17 cellular contexts compared by ENCODE assay signal in genomic region chr5:33346534-33346933, GRCh38.
"Had no signal": no experiment of that assay in that cellular context is flagged by ENCODE, and none has a peak within 500 bp of the region (broad histone marks: within the 10 kb centered on the region; RNA-seq: fewer than 3 reads in every experiment).

No MANE protein-coding gene starts in this region.

- H3K4me1 Mint-ChIP-seq: activated CD4-positive, alpha-beta T cell treated with anti-CD3 and anti-CD28 coated beads for 36 hours; activated naive CD8-positive, alpha-beta T cell treated with anti-CD3 and anti-CD28 coated beads, Interleukin-2, amount 50 U/mL, for 24 hours; naive thymus-derived CD4-positive, alpha-beta T cell had no signal

- H3K4me3 ChIP-seq: ascending aorta, lung, stomach, thoracic aorta had no signal

- ATAC-seq: activated CD4-positive, alpha-beta T cell treated with anti-CD3 and anti-CD28 coated beads for 36 hours; activated CD8-positive, alpha-beta T cell treated with anti-CD3 and anti-CD28 coated beads, Interleukin-2, amount 10 ng/mL, durations not matched to agents 7 days and 5 days; activated naive CD8-positive, alpha-beta T cell treated with anti-CD3 and anti-CD28 coated beads, Interleukin-2, amount 50 U/mL, for 24 hours; foreskin keratinocyte; left cardiac atrium; naive thymus-derived CD4-positive, alpha-beta T cell had no signal

- H3K27ac ChIP-seq: ascending aorta, foreskin keratinocyte, neutrophil, stomach, thoracic aorta, WERI-Rb-1 had no signal

- H3K27ac Mint-ChIP-seq: activated CD4-positive, alpha-beta T cell treated with anti-CD3 and anti-CD28 coated beads for 36 hours; activated CD8-positive, alpha-beta T cell treated with anti-CD3 and anti-CD28 coated beads, Interleukin-2, amount 10 ng/mL, durations not matched to agents 7 days and 5 days; activated naive CD8-positive, alpha-beta T cell treated with anti-CD3 and anti-CD28 coated beads, Interleukin-2, amount 50 U/mL, for 24 hours; activated T-helper 1 cell treated with anti-CD3 and anti-CD28 coated beads, Interleukin-12 subunit alpha, Interleukin-12 subunit beta, Interleukin-2, Interleukin-4 antibody, amounts not matched to agents 30 ng/mL and 10 ng/mL and 1 ng/mL, durations not matched to agents 14 hours and 24 hours and 36 hours; naive thymus-derived CD4-positive, alpha-beta T cell had no signal

- H3K9me3 Mint-ChIP-seq: activated naive CD8-positive, alpha-beta T cell treated with anti-CD3 and anti-CD28 coated beads, Interleukin-2, amount 50 U/mL, for 24 hours had no signal

- H3K4me3 Mint-ChIP-seq: activated CD4-positive, alpha-beta T cell treated with anti-CD3 and anti-CD28 coated beads for 36 hours; activated CD8-positive, alpha-beta T cell treated with anti-CD3 and anti-CD28 coated beads, Interleukin-2, amount 10 ng/mL, durations not matched to agents 7 days and 5 days; activated naive CD8-positive, alpha-beta T cell treated with anti-CD3 and anti-CD28 coated beads, Interleukin-2, amount 50 U/mL, for 24 hours; activated T-helper 1 cell treated with anti-CD3 and anti-CD28 coated beads, Interleukin-12 subunit alpha, Interleukin-12 subunit beta, Interleukin-2, Interleukin-4 antibody, amounts not matched to agents 30 ng/mL and 10 ng/mL and 1 ng/mL, durations not matched to agents 14 hours and 24 hours and 36 hours; naive thymus-derived CD4-positive, alpha-beta T cell had no signal

- DNase-seq: activated CD4-positive, alpha-beta T cell treated with anti-CD3 and anti-CD28 coated beads for 36 hours; activated CD8-positive, alpha-beta T cell treated with anti-CD3 and anti-CD28 coated beads, Interleukin-2, amount 10 ng/mL, durations not matched to agents 7 days and 5 days; activated naive CD4-positive, alpha-beta T cell treated with Interleukin-2 at 50 U/mL for 16 hours; activated naive CD8-positive, alpha-beta T cell treated with anti-CD3 and anti-CD28 coated beads, Interleukin-2, amount 50 U/mL, for 24 hours; foreskin keratinocyte; left cardiac atrium; naive thymus-derived CD4-positive, alpha-beta T cell; posterior cingulate gyrus; stimulated activated CD4-positive, alpha-beta T cell treated with anti-CD3 and anti-CD28 coated beads, Interleukin-15, amount 100 ng/mL, for 24 hours; stimulated activated CD4-positive, alpha-beta T cell treated with anti-CD3 and anti-CD28 coated beads, Interleukin-4, amount 100 ng/mL, for 24 hours; stomach; WERI-Rb-1 had no signal

- H3K36me3 ChIP-seq: ascending aorta, neutrophil, stomach, thoracic aorta, WERI-Rb-1 had no signal

- H3K9me3 ChIP-seq: ascending aorta, neutrophil, stomach, thoracic aorta had no signal

- H3K27me3 Mint-ChIP-seq: activated CD4-positive, alpha-beta T cell treated with anti-CD3 and anti-CD28 coated beads for 36 hours; activated naive CD8-positive, alpha-beta T cell treated with anti-CD3 and anti-CD28 coated beads, Interleukin-2, amount 50 U/mL, for 24 hours had no signal

- H3K4me1 ChIP-seq: stomach had no signal

- H3K27me3 ChIP-seq: ascending aorta, foreskin keratinocyte, neutrophil, stomach had no signal
